ENCODE assay signal across 1 cellular context in genomic region chr21:37032877-37033471, GRCh38.
A peak's percentile ranks its signal among the peaks of the same experiment; 100 is the strongest.
TF ChIP-seq lines count a peak whose summit lies in the region.

No MANE protein-coding gene starts in this region.

TF ChIP-seq in HepG2, 621 proteins besides CTCF, POLR2A, EP300 and RAD21:
- TF ChIP-seq ZNF281 (CRISPR knock-in tag; IDR thresholded peaks at IDR 0.05; ENCODE audit: borderline replicate concordance) (no peak), ATF7 (IDR thresholded peaks at IDR 0.05) (peak; percentile 27; the same call in 1 of the 2 replicates), ATF7 (CRISPR knock-in tag; IDR thresholded peaks at IDR 0.05) (no peak)
TF ChIP-seq in HepG2: peak in this region for 1.
